ENCODE assay signal across 1 cellular context in genomic region chr15:75625542-75626347, GRCh38.
A peak's percentile ranks its signal among the peaks of the same experiment; 100 is the strongest.
TF ChIP-seq lines count a peak whose summit lies in the region.

TSS of gene SNUPN (minus strand) at chr15:75625725. CDS start at chr15:75621051, 4,674 bp downstream.

TF ChIP-seq in HepG2, 621 proteins besides CTCF, POLR2A, EP300 and RAD21 (continued from another document and continues in another):
- TF ChIP-seq ZNF124 (CRISPR knock-in tag; IDR thresholded peaks at IDR 0.05) = peak; percentile 82; the same call in 1 of the 2 replicates
- no peak for TF ChIP-seq GMEB2 (CRISPR knock-in tag; IDR thresholded peaks at IDR 0.05; ENCODE audit: low read depth)
- no peak for TF ChIP-seq ZBTB42 (CRISPR knock-in tag; IDR thresholded peaks at IDR 0.05)
- TF ChIP-seq CREBL2 (CRISPR knock-in tag; IDR thresholded peaks at IDR 0.05; ENCODE audit: borderline replicate concordance) = no peak
- no peak for TF ChIP-seq CBX2 (IDR thresholded peaks at IDR 0.05; ENCODE audit: low read depth, low read length)
- TF ChIP-seq CBX2 (CRISPR knock-in tag; IDR thresholded peaks at IDR 0.05; ENCODE audit: low read depth) = no peak
- TF ChIP-seq MYC (CRISPR knock-in tag; IDR thresholded peaks at IDR 0.05; ENCODE audit: borderline replicate concordance) = peak; percentile 91
- peak; percentile 76 for TF ChIP-seq MIER3 (CRISPR knock-in tag; IDR thresholded peaks at IDR 0.05; ENCODE audit: borderline replicate concordance)
- TF ChIP-seq BRD4 (CRISPR knock-in tag; IDR thresholded peaks at IDR 0.05) = peak; percentile 74; the same call in 1 of the 2 replicates
- TF ChIP-seq STAG1 (CRISPR knock-in tag; IDR thresholded peaks at IDR 0.05) = no peak; the same call in 1 of the 2 replicates
- TF ChIP-seq FLYWCH1 (CRISPR knock-in tag; IDR thresholded peaks at IDR 0.05) = no peak
- no peak for TF ChIP-seq RFX5 (IDR thresholded peaks at IDR 0.05; ENCODE audit: low read depth, low read length)
- TF ChIP-seq RCOR2 (CRISPR knock-in tag; IDR thresholded peaks at IDR 0.05) = peak; percentile 47; the same call in 1 of the 2 replicates
- no peak for TF ChIP-seq HHEX (CRISPR knock-in tag; IDR thresholded peaks at IDR 0.05)
- TF ChIP-seq KLF12 (CRISPR knock-in tag; IDR thresholded peaks at IDR 0.05; ENCODE audit: borderline replicate concordance) = peak; percentile 90; the same call in 1 of the 2 replicates
- peak; percentile 63; the same call in 1 of the 2 replicates for TF ChIP-seq ZNF629 (CRISPR knock-in tag; conservative IDR thresholded peaks at IDR 0.05)
- no peak for TF ChIP-seq ZNF333 (CRISPR knock-in tag; IDR thresholded peaks at IDR 0.05; ENCODE audit: borderline replicate concordance)
- peak; percentile 43; the same call in 1 of the 2 replicates for TF ChIP-seq ZNF264 (CRISPR knock-in tag; IDR thresholded peaks at IDR 0.05)
- peak; percentile 64; the same call in 1 of the 2 replicates for TF ChIP-seq GFI1 (CRISPR knock-in tag; IDR thresholded peaks at IDR 0.05; ENCODE audit: borderline replicate concordance)
- no peak for TF ChIP-seq PRPF4 (IDR thresholded peaks at IDR 0.05; ENCODE audit: low read depth, low read length, poor library complexity, severe bottlenecking)
- TF ChIP-seq ZNF576 (CRISPR knock-in tag; IDR thresholded peaks at IDR 0.05) = no peak
- TF ChIP-seq ZNF484 (CRISPR knock-in tag; IDR thresholded peaks at IDR 0.05; ENCODE audit: borderline replicate concordance, low read depth) = 0 out of 2 replicates have a peak, but pooled peaks have one; percentile 32
- TF ChIP-seq MTF2 (CRISPR knock-in tag; IDR thresholded peaks at IDR 0.05; ENCODE audit: borderline replicate concordance) = no peak
- peak; percentile 93 for TF ChIP-seq ZNF777 (CRISPR knock-in tag; IDR thresholded peaks at IDR 0.05)
- TF ChIP-seq MEIS2 (CRISPR knock-in tag; IDR thresholded peaks at IDR 0.05) = peak; percentile 49; the same call in 1 of the 2 replicates
- no peak for TF ChIP-seq ZNF207 (IDR thresholded peaks at IDR 0.05; ENCODE audit: borderline replicate concordance)
- TF ChIP-seq TRIM24 (CRISPR knock-in tag; IDR thresholded peaks at IDR 0.05) = no peak
- 0 out of 2 replicates have a peak, but pooled peaks have one; percentile 44 for TF ChIP-seq TOPORS (CRISPR knock-in tag; IDR thresholded peaks at IDR 0.05)
- peak; percentile 47; the same call in 1 of the 2 replicates for TF ChIP-seq MYPOP (CRISPR knock-in tag; IDR thresholded peaks at IDR 0.05)
- TF ChIP-seq PRDM10 (CRISPR knock-in tag; IDR thresholded peaks at IDR 0.05; ENCODE audit: low read depth) = peak; percentile 85; the same call in 1 of the 2 replicates
- TF ChIP-seq ZNF816 (CRISPR knock-in tag; IDR thresholded peaks at IDR 0.05; ENCODE audit: borderline replicate concordance) = peak; percentile 94
- no peak for TF ChIP-seq HIC2 (CRISPR knock-in tag; IDR thresholded peaks at IDR 0.05; ENCODE audit: low read depth)
- TF ChIP-seq ZNF574 (CRISPR knock-in tag; IDR thresholded peaks at IDR 0.05) = peak; percentile 85
- TF ChIP-seq NR2F1 (CRISPR knock-in tag; IDR thresholded peaks at IDR 0.05) = 0 out of 4 replicates have a peak, but pooled peaks of 1 of the 2 experiments have one; percentile 56
- peak; percentile 19; the same call in 1 of the 2 replicates for TF ChIP-seq BORCS8-MEF2B (CRISPR knock-in tag; IDR thresholded peaks at IDR 0.05)
- peak; percentile 89 for TF ChIP-seq ZNF709 (CRISPR knock-in tag; IDR thresholded peaks at IDR 0.05)
- peak; percentile 31; the same call in 1 of the 2 replicates for TF ChIP-seq NFYC (CRISPR knock-in tag; IDR thresholded peaks at IDR 0.05)
- TF ChIP-seq ZNF235 (CRISPR knock-in tag; IDR thresholded peaks at IDR 0.05; ENCODE audit: borderline replicate concordance) = peak; percentile 64; the same call in 1 of the 2 replicates
- TF ChIP-seq CHCHD3 (CRISPR knock-in tag; IDR thresholded peaks at IDR 0.05) = no peak
- no peak for TF ChIP-seq CENPBD1 (CRISPR knock-in tag; IDR thresholded peaks at IDR 0.05; ENCODE audit: borderline replicate concordance, low read depth)
- no peak for TF ChIP-seq HNRNPUL1 (IDR thresholded peaks at IDR 0.05; ENCODE audit: low read depth, low read length)
- TF ChIP-seq ZNF556 (CRISPR knock-in tag; IDR thresholded peaks at IDR 0.05; ENCODE audit: borderline replicate concordance) = peak; percentile 79; the same call in 1 of the 2 replicates
- no peak for TF ChIP-seq LCORL (IDR thresholded peaks at IDR 0.05)
- TF ChIP-seq LCORL (CRISPR knock-in tag; IDR thresholded peaks at IDR 0.05) = no peak; the same call in 1 of the 2 replicates
- no peak for TF ChIP-seq ZNF546 (CRISPR knock-in tag; conservative IDR thresholded peaks at IDR 0.05)
- no peak for TF ChIP-seq CEBPZ (IDR thresholded peaks at IDR 0.05; ENCODE audit: low read length)
- TF ChIP-seq ELF4 (CRISPR knock-in tag; IDR thresholded peaks at IDR 0.05; ENCODE audit: borderline replicate concordance) = no peak
- TF ChIP-seq ZFP90 (CRISPR knock-in tag; IDR thresholded peaks at IDR 0.05; ENCODE audit: borderline replicate concordance) = no peak; the same call in 1 of the 2 replicates
- TF ChIP-seq MXD1 (CRISPR knock-in tag; IDR thresholded peaks at IDR 0.05) = 0 out of 2 replicates have a peak, but pooled peaks have one; percentile 66
